1 cellular context compared by ENCODE assay signal in genomic region chr2:54387592-54387991, GRCh38.
TF ChIP-seq lines count a peak whose summit lies in the region.

No MANE protein-coding gene starts in this region.

TF ChIP-seq in IMR-90, 13 proteins besides CTCF, POLR2A, EP300 and RAD21:
- TF ChIP-seq, protein P1, sequence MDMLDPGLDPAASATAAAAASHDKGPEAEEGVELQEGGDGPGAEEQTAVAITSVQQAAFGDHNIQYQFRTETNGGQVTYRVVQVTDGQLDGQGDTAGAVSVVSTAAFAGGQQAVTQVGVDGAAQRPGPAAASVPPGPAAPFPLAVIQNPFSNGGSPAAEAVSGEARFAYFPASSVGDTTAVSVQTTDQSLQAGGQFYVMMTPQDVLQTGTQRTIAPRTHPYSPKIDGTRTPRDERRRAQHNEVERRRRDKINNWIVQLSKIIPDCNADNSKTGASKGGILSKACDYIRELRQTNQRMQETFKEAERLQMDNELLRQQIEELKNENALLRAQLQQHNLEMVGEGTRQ (IDR thresholded peaks at IDR 0.05; ENCODE audit: low read depth, low read length) = no peak
- TF ChIP-seq FOS (IDR thresholded peaks at IDR 0.05; ENCODE audit: low read depth, low read length) = no peak
- no peak for TF ChIP-seq RCOR1 (IDR thresholded peaks at IDR 0.05; ENCODE audit: insufficient replicate concordance, low read length)
- TF ChIP-seq CHD1 (IDR thresholded peaks at IDR 0.05; ENCODE audit: low read depth, low read length) = no peak
- TF ChIP-seq CEBPB (IDR thresholded peaks at IDR 0.05; ENCODE audit: low read depth, low read length) = no peak
- no peak for TF ChIP-seq MAFK (IDR thresholded peaks at IDR 0.05; ENCODE audit: low read depth, low read length)
- no peak for TF ChIP-seq SMC3 (IDR thresholded peaks at IDR 0.05; ENCODE audit: low read depth, low read length)
- TF ChIP-seq MAZ (IDR thresholded peaks at IDR 0.05; ENCODE audit: borderline replicate concordance, low read depth, low read length) = no peak
- no peak for TF ChIP-seq MXI1 (IDR thresholded peaks at IDR 0.05; ENCODE audit: borderline replicate concordance, low read depth, low read length)
- TF ChIP-seq BHLHE40 (IDR thresholded peaks at IDR 0.05; ENCODE audit: low read depth, low read length) = no peak
- TF ChIP-seq NFE2L2 (IDR thresholded peaks at IDR 0.05; ENCODE audit: low read depth, low read length) = no peak
- no peak for TF ChIP-seq RFX5 (IDR thresholded peaks at IDR 0.05; ENCODE audit: low read depth, low read length)
- TF ChIP-seq, protein P2, sequence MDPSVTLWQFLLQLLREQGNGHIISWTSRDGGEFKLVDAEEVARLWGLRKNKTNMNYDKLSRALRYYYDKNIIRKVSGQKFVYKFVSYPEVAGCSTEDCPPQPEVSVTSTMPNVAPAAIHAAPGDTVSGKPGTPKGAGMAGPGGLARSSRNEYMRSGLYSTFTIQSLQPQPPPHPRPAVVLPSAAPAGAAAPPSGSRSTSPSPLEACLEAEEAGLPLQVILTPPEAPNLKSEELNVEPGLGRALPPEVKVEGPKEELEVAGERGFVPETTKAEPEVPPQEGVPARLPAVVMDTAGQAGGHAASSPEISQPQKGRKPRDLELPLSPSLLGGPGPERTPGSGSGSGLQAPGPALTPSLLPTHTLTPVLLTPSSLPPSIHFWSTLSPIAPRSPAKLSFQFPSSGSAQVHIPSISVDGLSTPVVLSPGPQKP (IDR thresholded peaks at IDR 0.05; ENCODE audit: borderline replicate concordance, low read depth, low read length) = no peak
